10 cellular contexts compared by ENCODE assay signal in the genomic region with DNA sequence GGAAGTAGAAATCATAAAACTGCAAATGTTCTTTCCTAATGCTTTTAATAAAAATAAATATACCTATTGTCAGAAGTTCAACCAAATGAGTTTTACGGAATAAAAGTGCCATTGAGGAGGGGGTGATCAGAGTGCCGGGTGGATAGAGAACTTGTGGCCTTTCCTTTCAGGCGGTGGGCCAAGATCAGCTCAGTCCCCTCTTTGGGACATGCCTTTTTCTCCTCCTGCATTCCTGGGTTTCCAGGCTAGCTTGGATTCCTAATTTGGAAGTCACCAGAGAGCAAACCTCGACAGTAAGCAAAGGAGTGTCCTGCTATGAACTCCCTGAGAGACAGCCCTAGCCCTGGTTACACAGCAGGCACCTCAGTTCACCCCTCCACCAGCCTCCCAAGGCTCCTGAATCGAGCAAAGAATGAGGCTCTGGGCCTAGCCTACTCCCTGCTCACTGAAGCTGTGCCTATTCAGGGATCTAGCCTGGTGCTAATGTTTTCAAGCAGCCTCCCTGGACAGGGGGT.
A peak's percentile ranks its signal among the peaks of the same experiment; 100 is the strongest.
DNase-seq lines count a peak whose midpoint lies in the region; ATAC-seq and TF ChIP-seq lines count a peak whose summit lies in the region.
"Had no signal": no experiment of that assay in that cellular context is flagged by ENCODE, and none has a peak within 500 bp of the region (broad histone marks: within the 10 kb centered on the region; RNA-seq: fewer than 3 reads in every experiment).

No MANE protein-coding gene starts in this region.

- intact Hi-C loops in body of pancreas (cut with DNase I) (no loop called here), tibial artery (cut with DNase I; ENCODE audit: low total_unique reads) (no loop called here)

- H3K9me3 Mint-ChIP-seq in HFFc6: no peaks in the 10 kb centered on the region
- H3K9me3 Mint-ChIP-seq: dendritic cell treated with granulocyte-macrophage colony-stimulating factor and Interleukin-4, amounts not matched to agents 40 ng/mL and 50 ng/mL, for 4 days had no signal

- no peak overlapping the region for H3K4me3 ChIP-seq in body of pancreas
- H3K4me3 ChIP-seq in tibial artery: no peak overlapping the region
- H3K4me3 ChIP-seq: upper lobe of right lung had no signal

- peaks cover 17% of the 10 kb centered on the region for H3K27me3 Mint-ChIP-seq in HFFc6 (ENCODE audit: insufficient read depth)

- no peak for TF ChIP-seq CTCF in HFFc6 (IDR thresholded peaks at IDR 0.05)
- no peak for TF ChIP-seq CTCF in body of pancreas (IDR thresholded peaks at IDR 0.05)
- no peak for TF ChIP-seq CTCF in tibial artery (IDR thresholded peaks at IDR 0.05)

- peak overlapping the region; percentile 73 for H3K27ac Mint-ChIP-seq in HFFc6
- H3K27ac Mint-ChIP-seq: dendritic cell treated with granulocyte-macrophage colony-stimulating factor and Interleukin-4, amounts not matched to agents 40 ng/mL and 50 ng/mL, for 4 days had no signal

- TF ChIP-seq POLR2A in body of pancreas (IDR thresholded peaks at IDR 0.05): no peak

- no peak overlapping the region for H3K4me3 Mint-ChIP-seq in HFFc6
- H3K4me3 Mint-ChIP-seq: dendritic cell treated with granulocyte-macrophage colony-stimulating factor and Interleukin-4, amounts not matched to agents 40 ng/mL and 50 ng/mL, for 4 days had no signal

- ATAC-seq in body of pancreas: peak; percentile 38
- no peak for ATAC-seq in GM21528 (IDR thresholded peaks at IDR 0.05; ENCODE audit: low FRiP score, unreplicated experiment)
- ATAC-seq: upper lobe of right lung had no signal

- H3K9me3 ChIP-seq in body of pancreas (peaks cover 0 to 8% (median 0%) of the 10 kb centered on the region in 3 donors), tibial artery (no peaks in the 10 kb centered on the region)
- H3K9me3 ChIP-seq: upper lobe of right lung had no signal

- no peaks in the 10 kb centered on the region for H3K36me3 ChIP-seq in body of pancreas (replicated peaks in 1 of 2; ENCODE audit: insufficient read depth in 1 of 2, low read depth in 2 of 2)
- H3K36me3 ChIP-seq in tibial artery: no peaks in the 10 kb centered on the region
- H3K36me3 ChIP-seq: upper lobe of right lung had no signal

- no peaks in the 10 kb centered on the region for H3K4me1 ChIP-seq in body of pancreas
- peaks cover 0 to 47% (median 34%) of the 10 kb centered on the region in 4 donors for H3K4me1 ChIP-seq in tibial artery

- H3K27ac ChIP-seq in body of pancreas (no peak overlapping the region), tibial artery (peak overlapping the region; percentile 38 to 65)
- H3K27ac ChIP-seq: upper lobe of right lung had no signal

- peaks cover 18% of the 10 kb centered on the region for H3K4me1 Mint-ChIP-seq in HFFc6 (ENCODE audit: low read depth)

- no peaks in the 10 kb centered on the region for H3K36me3 Mint-ChIP-seq in HFFc6 (ENCODE audit: low read depth)

- H3K27me3 ChIP-seq in body of pancreas (no peaks in the 10 kb centered on the region), tibial artery (no peaks in the 10 kb centered on the region)
- H3K27me3 ChIP-seq: upper lobe of right lung had no signal

- 71 to 77% methylated on average over 4 to 5 of the region's 5 CpGs for WGBS in body of pancreas, 2 donors

- DNase-seq in HFFc6 (peak; percentile 78), body of pancreas (no peak), iPS-NIHi11 (ENCODE audit: low spot score) (peak; percentile 15), tibial artery (peak; percentile 28 to 87), DMS153 treated with DMSO at 0.1 percent for 48 hours (lab: John Stamatoyannopoulos, UW; ENCODE audit: unreplicated experiment) (no peak)
- no peak for DNase-seq in stimulated activated CD4-positive, alpha-beta T cell treated with anti-CD3 and anti-CD28 coated beads, Interleukin-4, amount 100 ng/mL, for 1 hour
- DNase-seq: NCI-H1694, upper lobe of right lung had no signal

Comparison
In these comparisons a context has a peak if more than half of its experiments do, and no peak if none do; other contexts are left out.
1. DNase-seq: peak in HFFc6 (single experiment), iPS-NIHi11 (single experiment) and tibial artery (2 of 2); none in body of pancreas (0 of 4), stimulated activated CD4-positive, alpha-beta T cell treated with anti-CD3 and anti-CD28 coated beads, Interleukin-4, amount 100 ng/mL, for 1 hour (single experiment) and DMS153 treated with DMSO at 0.1 percent for 48 hours (single experiment).
2. H3K27ac ChIP-seq: peak in tibial artery (2 of 2); none in body of pancreas (0 of 4).